Comparison of ENCODE assay signal across 1 cellular context in genomic region chrX:136896121-136896914, GRCh38.
TF ChIP-seq lines count a peak whose summit lies in the region.

No MANE protein-coding gene starts in this region.

TF ChIP-seq in K562, 482 proteins besides CTCF, POLR2A, EP300 and RAD21 (continued from another document):
- no peak for TF ChIP-seq TAF7 (tag; IDR thresholded peaks at IDR 0.05)
